Comparison of ENCODE assay signal across 13 cellular contexts in the genomic region with DNA sequence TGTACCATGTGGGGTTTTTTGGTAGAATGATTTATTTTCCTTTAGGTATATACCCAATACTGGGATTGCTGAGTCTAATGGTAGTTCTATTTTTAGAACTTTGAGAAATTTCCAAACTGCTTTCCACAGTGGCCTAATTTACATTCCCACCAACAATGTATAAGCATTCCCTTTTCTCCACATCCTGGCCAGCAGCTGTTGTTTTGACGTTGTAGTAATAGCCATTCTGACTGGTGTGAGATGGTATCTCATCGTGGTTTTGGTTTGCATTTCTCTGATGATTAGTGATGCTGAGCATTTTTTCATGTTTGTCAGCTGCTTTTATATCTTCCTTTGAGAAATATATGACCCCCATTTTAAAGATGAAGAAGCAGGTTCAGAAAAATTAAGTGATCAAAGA.
DNase-seq lines count a peak whose midpoint lies in the region; ATAC-seq and TF ChIP-seq lines count a peak whose summit lies in the region.
"Had no signal": no experiment of that assay in that cellular context is flagged by ENCODE, and none has a peak within 500 bp of the region (broad histone marks: within the 10 kb centered on the region; RNA-seq: fewer than 3 reads in every experiment).

No MANE protein-coding gene starts in this region.

- ATAC-seq in sciatic nerve = no peak
- no peak for ATAC-seq in GM19395 (IDR thresholded peaks at IDR 0.05; ENCODE audit: unreplicated experiment)
- ATAC-seq in body of pancreas = no peak
- ATAC-seq: esophagus mucosa had no signal

- H3K36me3 ChIP-seq in tibial artery (peaks cover 0 to 21% (median 5%) of the 10 kb centered on the region in 3 donors), body of pancreas (replicated peaks in 1 of 2; ENCODE audit: insufficient read depth in 1 of 2, low read depth in 2 of 2) (no peaks in the 10 kb centered on the region)
- H3K36me3 ChIP-seq: neutrophil had no signal

- H3K9me3 ChIP-seq in tibial artery = no peaks in the 10 kb centered on the region
- no peaks in the 10 kb centered on the region for H3K9me3 ChIP-seq in body of pancreas
- H3K9me3 ChIP-seq: neutrophil had no signal

- WGBS in body of pancreas, 2 donors = 82 to 88% methylated on average over 2 of the region's 2 CpGs

- H3K4me3 ChIP-seq in astrocyte of the spinal cord (ENCODE audit: low read depth, low read length) (no peak overlapping the region), tibial artery (no peak overlapping the region), body of pancreas (no peak overlapping the region)

- H3K27ac ChIP-seq in tibial artery = peak overlapping the region; percentile 88 to 98
- no peak overlapping the region for H3K27ac ChIP-seq in body of pancreas
- H3K27ac ChIP-seq: neutrophil had no signal

- H3K27me3 ChIP-seq in tibial artery = no peaks in the 10 kb centered on the region
- H3K27me3 ChIP-seq in body of pancreas = no peaks in the 10 kb centered on the region
- H3K27me3 ChIP-seq: neutrophil had no signal

- peaks cover 0 to 100% (median 74%) of the 10 kb centered on the region in 4 donors for H3K4me1 ChIP-seq in tibial artery
- H3K4me1 ChIP-seq in body of pancreas = no peaks in the 10 kb centered on the region

- intact Hi-C loops in tibial artery (cut with DNase I; ENCODE audit: low total_unique reads) (no loop called here), sciatic nerve (cut with DNase I) (no loop called here), body of pancreas (cut with DNase I) (no loop called here)

- peak; percentile 98 for DNase-seq in LHCN-M2 (ENCODE audit: low read depth)
- DNase-seq in astrocyte of the spinal cord (ENCODE audit: low read depth, low spot score) = peak; percentile 91
- DNase-seq in glomerular visceral epithelial cell (ENCODE audit: extremely low spot score) = peak; percentile 70
- DNase-seq in tibial artery = no peak
- no peak for DNase-seq in sciatic nerve (ENCODE audit: low spot score)
- no peak for DNase-seq in body of pancreas
- DNase-seq: NCI-H1417 treated with DMSO at 0.1 percent for 48 hours; NCI-H748 treated with DMSO at 0.1 percent for 48 hours; SHP77 treated with DMSO at 0.1 percent for 48 hours; stimulated activated naive CD4-positive, alpha-beta T cell treated with Interleukin-2 at 50 U/mL for 16 hours had no signal

- no peak for TF ChIP-seq POLR2A in body of pancreas (IDR thresholded peaks at IDR 0.05)

- TF ChIP-seq CTCF in astrocyte of the spinal cord (IDR thresholded peaks at IDR 0.05; ENCODE audit: low read depth, low read length) (no peak), tibial artery (IDR thresholded peaks at IDR 0.05) (no peak), body of pancreas (IDR thresholded peaks at IDR 0.05) (no peak)

- in situ Hi-C loops in astrocyte of the spinal cord (cut with HindIII; ENCODE audit: low sequenced_read_pairs) = no loop called here

Comparison
In these comparisons a context has a peak if more than half of its experiments do, and no peak if none do; other contexts are left out.
1. DNase-seq: peak in LHCN-M2 (single experiment), astrocyte of the spinal cord (single experiment) and glomerular visceral epithelial cell (single experiment); none in tibial artery (0 of 2), sciatic nerve (single experiment) and body of pancreas (0 of 4).
2. H3K27ac ChIP-seq: peak in tibial artery (2 of 2); none in body of pancreas (0 of 4).